Comparison of ENCODE assay signal across 8 cellular contexts in genomic region chr12:13981296-13981962, GRCh38. TPM values are rescaled to one million over a fixed set of nuclear protein-coding genes. Genes with fewer than 3 reads are reported as not detected.
A peak's percentile ranks its signal among the peaks of the same experiment; 100 is the strongest.
DNase-seq lines count a peak whose midpoint lies in the region; ATAC-seq and TF ChIP-seq lines count a peak whose summit lies in the region.

GRIN2B (minus strand) TSS chr12:13981602; CDS start chr12:13866208, 115,394 bp downstream.

- CTCF ChIA-PET in CD8-positive, alpha-beta T cell (lab: Charles Lee): no interaction called here

- H3K9me3 Mint-ChIP-seq in CD8-positive, alpha-beta T cell: no peaks in the 10 kb centered on the region
- H3K9me3 Mint-ChIP-seq in neural progenitor cell: no peaks in the 10 kb centered on the region

- H3K4me3 Mint-ChIP-seq in CD8-positive, alpha-beta T cell: peak within 1 kb of the TSS; percentile 32
- peak within 1 kb of the TSS; percentile 90 for H3K4me3 Mint-ChIP-seq in neural progenitor cell

- intact Hi-C loops in CD8-positive, alpha-beta T cell (cut with DNase I, micrococcal nuclease): no loop called here

- no peaks in the 10 kb centered on the region for H4K20me1 ChIP-seq in neural progenitor cell (ENCODE audit: low read depth)

- H3K27ac ChIP-seq in CD8-positive, alpha-beta T cell (ENCODE audit: low read depth, low read length): no peak within 1 kb of the TSS
- H3K27ac ChIP-seq in HUES64 (ENCODE audit: low read depth, low read length): no peak within 1 kb of the TSS
- no peak within 1 kb of the TSS for H3K27ac ChIP-seq in neural progenitor cell
- no peak within 1 kb of the TSS for H3K27ac ChIP-seq in SJCRH30

- H3K4me1 Mint-ChIP-seq in CD8-positive, alpha-beta T cell (ENCODE audit: low read depth): peaks cover 14% of the 10 kb centered on the region
- peaks cover 25% of the 10 kb centered on the region for H3K4me1 Mint-ChIP-seq in neural progenitor cell

- H3K27me3 ChIP-seq in CD8-positive, alpha-beta T cell (ENCODE audit: insufficient read depth, low read length): no peaks in the 10 kb centered on the region
- peaks cover 67% of the 10 kb centered on the region for H3K27me3 ChIP-seq in HUES64 (ENCODE audit: insufficient read depth, low read length)
- peaks cover 76% of the 10 kb centered on the region for H3K27me3 ChIP-seq in neural progenitor cell
- no peaks in the 10 kb centered on the region for H3K27me3 ChIP-seq in SJCRH30

- no peak for DNase-seq in CD8-positive, alpha-beta T cell
- DNase-seq in epithelial cell of proximal tubule (ENCODE audit: low read depth): peak; percentile 13
- DNase-seq in neural progenitor cell (ENCODE audit: low spot score): peak; percentile 58
- DNase-seq in cerebellar cortex (ENCODE audit: low spot score): no peak
- DNase-seq in stimulated activated naive CD4-positive, alpha-beta T cell (lab: John Stamatoyannopoulos, UW): no peak
- DNase-seq in NOMO-1 (lab: John Stamatoyannopoulos, UW; ENCODE audit: unreplicated experiment in 2 of 2): no peak
- no peak for DNase-seq in SJCRH30

- H3K36me3 Mint-ChIP-seq in CD8-positive, alpha-beta T cell: no peaks in the 10 kb centered on the region
- peaks cover 4% of the 10 kb centered on the region for H3K36me3 Mint-ChIP-seq in neural progenitor cell

- peaks cover 59% of the 10 kb centered on the region for H3K27me3 Mint-ChIP-seq in CD8-positive, alpha-beta T cell (ENCODE audit: low read depth)
- H3K27me3 Mint-ChIP-seq in neural progenitor cell (ENCODE audit: insufficient read depth, low read depth): peaks cover 19% of the 10 kb centered on the region

- H3K9me3 ChIP-seq in CD8-positive, alpha-beta T cell (ENCODE audit: low read length): no peaks in the 10 kb centered on the region
- H3K9me3 ChIP-seq in HUES64 (ENCODE audit: insufficient read depth, low read depth, low read length) (no peaks in the 10 kb centered on the region), neural progenitor cell (ENCODE audit: low read depth) (no peaks in the 10 kb centered on the region), SJCRH30 (replicated peaks) (no peaks in the 10 kb centered on the region)

- no peaks in the 10 kb centered on the region for H3K36me3 ChIP-seq in CD8-positive, alpha-beta T cell (ENCODE audit: insufficient read depth, low read length)
- no peaks in the 10 kb centered on the region for H3K36me3 ChIP-seq in HUES64 (ENCODE audit: insufficient read depth, low read length)
- H3K36me3 ChIP-seq in neural progenitor cell: no peaks in the 10 kb centered on the region
- H3K36me3 ChIP-seq in SJCRH30: no peaks in the 10 kb centered on the region

- no peaks in the 10 kb centered on the region for H3K79me2 ChIP-seq in neural progenitor cell (ENCODE audit: low read depth)

- H3K4me1 ChIP-seq in CD8-positive, alpha-beta T cell (ENCODE audit: insufficient read depth, low read length): no peaks in the 10 kb centered on the region
- H3K4me1 ChIP-seq in HUES64 (ENCODE audit: insufficient read depth, low read length) (peaks cover 7% of the 10 kb centered on the region), neural progenitor cell (peaks cover 7% of the 10 kb centered on the region), SJCRH30 (no peaks in the 10 kb centered on the region)

- no peak within 1 kb of the TSS for H3K4me3 ChIP-seq in CD8-positive, alpha-beta T cell (ENCODE audit: low read depth, low read length)
- H3K4me3 ChIP-seq in HUES64 (ENCODE audit: low read length): peak within 1 kb of the TSS; percentile 69
- H3K4me3 ChIP-seq in epithelial cell of proximal tubule (ENCODE audit: low read depth, low read length): peak within 1 kb of the TSS; percentile 63
- H3K4me3 ChIP-seq in neural progenitor cell: peak within 1 kb of the TSS; percentile 54
- H3K4me3 ChIP-seq in SJCRH30: no peak within 1 kb of the TSS

- TF ChIP-seq CTCF in CD8-positive, alpha-beta T cell (IDR thresholded peaks at IDR 0.05): no peak
- no peak for TF ChIP-seq CTCF in epithelial cell of proximal tubule (conservative IDR thresholded peaks at IDR 0.05; ENCODE audit: low read depth, low read length)
- no peak for TF ChIP-seq CTCF in neural progenitor cell (IDR thresholded peaks at IDR 0.05)

- H3K9ac ChIP-seq in HUES64 (ENCODE audit: low read depth, low read length) (peak within 1 kb of the TSS; percentile 28; the same call in 1 of the 2 replicates), neural progenitor cell (no peak within 1 kb of the TSS)

- H3K4me2 ChIP-seq in neural progenitor cell: peak within 1 kb of the TSS; percentile 75

- no peak within 1 kb of the TSS for H3K27ac Mint-ChIP-seq in CD8-positive, alpha-beta T cell
- H3K27ac Mint-ChIP-seq in neural progenitor cell: no peak within 1 kb of the TSS

- no peak for ATAC-seq in CD8-positive, alpha-beta T cell

- peak within 1 kb of the TSS; percentile 73 for H2AFZ ChIP-seq in neural progenitor cell (replicated peaks)

- POLR2A ChIA-PET in CD8-positive, alpha-beta T cell (lab: Charles Lee): no interaction called here

- under 1% methylated on average over 34 of the region's 37 CpGs for WGBS in HUES64

- H3F3A ChIP-seq in neural progenitor cell (ENCODE audit: low read depth): no peaks in the 10 kb centered on the region

RNA-seq across cellular contexts. Expression of gene GRIN2B, which starts in this region (rescaled TPM):
- total RNA-seq in CD8-positive, alpha-beta T cell: not detected
- polyA plus RNA-seq in HUES64 (2013, experiment 1 of 2): 0.80 TPM
- polyA plus RNA-seq in HUES64 (2013, experiment 2 of 2): 0.38 TPM
- 0.12 TPM in 1 of 2 replicates, not detected in the other for total RNA-seq in epithelial cell of proximal tubule
- total RNA-seq in neural progenitor cell (ENCODE audit: low replicate concordance): 0.52 and 1.3 TPM in 2 replicates
- under 0.01 and 0.13 TPM in 2 replicates for total RNA-seq in SJCRH30 (2014; rRNA removed; shearing (Covaris generic))

Comparison
In these comparisons a context has a peak if more than half of its experiments do, and no peak if none do; other contexts are left out.
1. Peak in DNase-seq and H3K4me3 ChIP-seq in epithelial cell of proximal tubule; RNA of the gene not detected or under 1 TPM.
2. H3K4me3 ChIP-seq: peak in HUES64 (single experiment) and neural progenitor cell (single experiment); none in CD8-positive, alpha-beta T cell (single experiment) and SJCRH30 (single experiment).